In the genomic region with DNA sequence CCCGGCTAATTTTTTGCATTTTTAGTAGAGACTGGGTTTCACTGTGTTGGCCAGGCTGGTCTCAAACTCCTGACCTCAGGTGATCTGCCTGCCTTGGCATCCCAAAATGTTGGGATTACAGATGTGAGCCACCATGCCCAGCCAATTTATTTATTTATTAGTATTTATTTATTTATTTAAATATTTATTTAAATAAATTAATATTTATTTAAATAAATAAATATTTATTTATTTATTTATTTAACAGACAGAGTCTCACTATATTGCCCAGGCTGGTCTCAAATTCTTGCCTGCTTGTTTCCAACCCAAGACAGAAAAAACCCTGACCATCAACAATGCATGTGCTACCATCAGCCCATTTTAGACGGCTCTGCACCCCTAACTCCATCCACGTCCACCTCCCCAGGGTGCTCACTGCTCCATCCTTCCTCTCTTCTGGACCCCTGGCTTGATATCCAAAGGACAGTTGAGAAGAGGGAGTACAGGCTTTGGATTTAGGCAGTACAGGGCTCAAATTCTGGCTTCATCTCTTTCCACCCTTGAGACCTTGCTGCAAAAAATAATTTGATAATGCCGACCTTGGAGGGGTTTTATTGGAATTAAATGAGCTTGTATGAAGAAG, we compare ENCODE assay signal across 25 cellular contexts.
"Had no signal": no experiment of that assay in that cellular context is flagged by ENCODE, and none has a peak within 500 bp of the region (broad histone marks: within the 10 kb centered on the region; RNA-seq: fewer than 3 reads in every experiment).

No MANE protein-coding gene starts in this region.

- H3K4me3 Mint-ChIP-seq: mesothelial cell of epicardium, naive B cell had no signal

- FAIRE-seq: colon, endothelial cell of umbilical vein, islet of Langerhans, keratinocyte had no signal

- H3K4me3 ChIP-seq: coronary artery, dorsolateral prefrontal cortex, esophagus squamous epithelium, gastrocnemius medialis, heart right ventricle, left lung, lower lobe of right lung, mucosa of descending colon had no signal

- H3K9me3 ChIP-seq: esophagus squamous epithelium, gastrocnemius medialis, heart right ventricle, left lung, lower lobe of right lung, mucosa of descending colon had no signal

- H3K27ac Mint-ChIP-seq: mesothelial cell of epicardium, naive B cell had no signal

- H3K27ac ChIP-seq: coronary artery, dorsolateral prefrontal cortex, esophagus squamous epithelium, gastrocnemius medialis, heart right ventricle, left lung, lower lobe of right lung had no signal

- H3K4me1 ChIP-seq: esophagus squamous epithelium, gastrocnemius medialis, heart right ventricle, left lung, lower lobe of right lung had no signal

- H3K9me3 Mint-ChIP-seq: mesothelial cell of epicardium had no signal

- H3K4me1 Mint-ChIP-seq: mesothelial cell of epicardium, naive B cell had no signal

- ATAC-seq: gastrocnemius medialis, heart right ventricle, left cardiac atrium, left lung, left ventricle myocardium superior, lower lobe of right lung, mucosa of descending colon had no signal

- H3K36me3 ChIP-seq: esophagus squamous epithelium, gastrocnemius medialis, heart right ventricle, left lung, lower lobe of right lung had no signal

- DNase-seq: dermis blood vessel endothelial cell; dorsolateral prefrontal cortex; effector CD4-positive, alpha-beta T cell; effector memory CD4-positive, alpha-beta T cell; esophagus squamous epithelium; foreskin fibroblast; foreskin melanocyte; gastrocnemius medialis; glutamatergic neuron; head of caudate nucleus; heart right ventricle; hippocampal formation; left cardiac atrium; left lung; left ventricle myocardium superior; lower lobe of right lung; mesenchymal stem cell; mucosa of descending colon; naive B cell had no signal

- H3K36me3 Mint-ChIP-seq: mesothelial cell of epicardium, naive B cell had no signal

- H3K27me3 ChIP-seq: gastrocnemius medialis, left lung had no signal
